16 cellular contexts compared by ENCODE assay signal in the genomic region with DNA sequence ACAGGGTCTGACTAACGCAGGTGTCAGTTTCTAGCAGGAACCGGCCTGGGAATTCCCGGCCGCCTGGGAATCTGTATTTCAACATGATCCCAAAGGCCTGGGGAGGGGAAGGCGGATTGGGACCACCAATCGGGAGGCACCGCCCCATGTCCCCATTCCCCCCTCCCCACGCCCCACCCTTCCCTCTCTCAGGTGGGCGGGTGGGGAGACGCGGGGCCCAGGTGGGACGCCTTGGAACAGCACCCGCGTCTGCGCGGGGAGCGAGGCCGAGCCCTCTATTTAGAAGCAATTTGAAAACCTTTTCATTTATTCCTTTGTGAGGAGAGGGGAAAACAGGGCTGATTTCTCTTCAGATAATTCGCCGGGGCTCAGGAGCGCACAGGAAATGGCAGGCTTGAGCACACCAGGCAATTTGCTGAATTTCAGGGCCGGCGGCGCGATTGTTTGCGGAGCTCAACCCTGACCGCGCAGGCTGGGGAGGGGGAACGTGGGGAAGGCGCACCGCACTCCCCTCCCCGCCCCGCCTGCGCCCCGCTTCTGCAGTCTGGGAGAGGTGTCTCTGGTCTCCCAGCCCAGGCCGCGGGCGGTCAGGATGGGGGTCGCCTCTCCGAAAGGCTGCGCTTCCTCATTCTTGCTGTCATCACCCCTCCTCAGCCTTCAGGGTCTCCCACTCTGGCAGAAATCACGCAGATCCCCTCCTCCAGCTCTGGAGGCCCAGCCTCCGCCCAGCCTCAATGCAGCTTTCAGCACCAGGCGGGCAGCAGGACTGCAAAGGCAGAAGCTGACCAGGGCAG.
DNase-seq lines count a peak whose midpoint lies in the region; ATAC-seq, FAIRE-seq and TF ChIP-seq lines count a peak whose summit lies in the region.
"Had no signal": no experiment of that assay in that cellular context is flagged by ENCODE, and none has a peak within 500 bp of the region (broad histone marks: within the 10 kb centered on the region; RNA-seq: fewer than 3 reads in every experiment).

No MANE protein-coding gene starts in this region.

- H3K9me3 Mint-ChIP-seq in endodermal cell (peaks cover 7% of the 10 kb centered on the region), mesothelial cell of epicardium (peaks cover 11% of the 10 kb centered on the region)
- no peaks in the 10 kb centered on the region for H3K9me3 Mint-ChIP-seq in activated CD8-positive, alpha-beta T cell treated with anti-CD3 and anti-CD28 coated beads, Interleukin-2, amount 10 ng/mL, durations not matched to agents 7 days and 5 days (ENCODE audit: insufficient read depth)
- H3K9me3 Mint-ChIP-seq: stimulated activated naive CD8-positive, alpha-beta T cell treated with anti-CD3 and anti-CD28 coated beads, Interleukin-15, Interleukin-2, amounts not matched to agents 100 ng/mL and 50 ng/mL, for 24 hours had no signal

- peaks cover 22% of the 10 kb centered on the region for H3K4me1 Mint-ChIP-seq in endodermal cell
- H3K4me1 Mint-ChIP-seq in mesothelial cell of epicardium, result no peaks in the 10 kb centered on the region
- no peaks in the 10 kb centered on the region for H3K4me1 Mint-ChIP-seq in activated CD8-positive, alpha-beta T cell treated with anti-CD3 and anti-CD28 coated beads, Interleukin-2, amount 10 ng/mL, durations not matched to agents 7 days and 5 days (ENCODE audit: low read depth)

- H3K9me3 ChIP-seq in HUES6 (ENCODE audit: control insufficient read depth, insufficient read depth, low read depth, low read length) (peaks cover 2% of the 10 kb centered on the region; the same call in 1 of the 2 replicates), endodermal cell (ENCODE audit: control insufficient read depth, low read length) (peaks cover 3% of the 10 kb centered on the region)

- H3K27ac Mint-ChIP-seq in endodermal cell (no peak overlapping the region), mesothelial cell of epicardium (no peak overlapping the region)
- no peak overlapping the region for H3K27ac Mint-ChIP-seq in activated CD8-positive, alpha-beta T cell treated with anti-CD3 and anti-CD28 coated beads, Interleukin-2, amount 10 ng/mL, durations not matched to agents 7 days and 5 days
- H3K27ac Mint-ChIP-seq: stimulated activated naive CD8-positive, alpha-beta T cell treated with anti-CD3 and anti-CD28 coated beads, Interleukin-15, Interleukin-2, amounts not matched to agents 100 ng/mL and 50 ng/mL, for 24 hours had no signal

- peaks cover 15% of the 10 kb centered on the region for H3K27me3 ChIP-seq in HUES6 (ENCODE audit: control insufficient read depth, insufficient read depth, low read length)
- peaks cover 27% of the 10 kb centered on the region for H3K27me3 ChIP-seq in endodermal cell (ENCODE audit: control insufficient read depth, insufficient read depth, low read length, poor library complexity, severe bottlenecking)

- FAIRE-seq in D721Med (lab: Jason Lieb, UNC), result no peak
- FAIRE-seq: endometrium, H54 had no signal

- TF ChIP-seq CTCF in D721Med (IDR thresholded peaks at IDR 0.05; ENCODE audit: insufficient read depth, missing control alignments) (no peak), endodermal cell (conservative IDR thresholded peaks at IDR 0.05) (no peak), mesothelial cell of epicardium (IDR thresholded peaks at IDR 0.05; ENCODE audit: unreplicated experiment) (no peak)

- no peak overlapping the region for H3K9ac ChIP-seq in HUES6 (ENCODE audit: low read length)
- no peak overlapping the region for H3K9ac ChIP-seq in endodermal cell (ENCODE audit: extremely low read depth, low read length, poor library complexity, severe bottlenecking)

- H3K4me3 Mint-ChIP-seq in endodermal cell (peak overlapping the region; percentile 46), mesothelial cell of epicardium (peak overlapping the region; percentile 43)
- no peak overlapping the region for H3K4me3 Mint-ChIP-seq in activated CD8-positive, alpha-beta T cell treated with anti-CD3 and anti-CD28 coated beads, Interleukin-2, amount 10 ng/mL, durations not matched to agents 7 days and 5 days
- H3K4me3 Mint-ChIP-seq: stimulated activated naive CD8-positive, alpha-beta T cell treated with anti-CD3 and anti-CD28 coated beads, Interleukin-15, Interleukin-2, amounts not matched to agents 100 ng/mL and 50 ng/mL, for 24 hours had no signal

- DNase-seq in D721Med (ENCODE audit: insufficient read length, low spot score) (peak; percentile 5), endodermal cell (peak; percentile 74), mesothelial cell of epicardium (ENCODE audit: low spot score in 2 of 2, unreplicated experiment in 2 of 2) (no peak), DMS153 (lab: John Stamatoyannopoulos, UW) (no peak)
- DNase-seq in activated CD8-positive, alpha-beta T cell treated with anti-CD3 and anti-CD28 coated beads, Interleukin-2, amount 10 ng/mL, durations not matched to agents 7 days and 5 days, result no peak
- DNase-seq: activated CD4-positive, CD25-positive, alpha-beta regulatory T cell; activated T-cell treated with anti-CD3 and anti-CD28 coated beads for 4 hours; caudate nucleus; foreskin keratinocyte; RPMI8226 had no signal

- H3K36me3 ChIP-seq in HUES6 (ENCODE audit: control insufficient read depth, insufficient read depth, low read length) (no peaks in the 10 kb centered on the region), endodermal cell (ENCODE audit: control insufficient read depth, insufficient read depth, low read length) (no peaks in the 10 kb centered on the region)

- 27 to 30% methylated on average over 23 to 42 of the region's 44 CpGs for WGBS in endodermal cell (ENCODE audit: insufficient coverage in 1 of 2, insufficient read length in 1 of 2), 2 experiments

- CTCF ChIA-PET in activated CD8-positive, alpha-beta T cell treated with anti-CD3 and anti-CD28 coated beads, Interleukin-2, amount 10 ng/mL, durations not matched to agents 7 days and 5 days (lab: Charles Lee), result no interaction called here

- no peaks in the 10 kb centered on the region for H3K36me3 Mint-ChIP-seq in endodermal cell (ENCODE audit: low read depth)
- H3K36me3 Mint-ChIP-seq in mesothelial cell of epicardium, result no peaks in the 10 kb centered on the region
- H3K36me3 Mint-ChIP-seq in activated CD8-positive, alpha-beta T cell treated with anti-CD3 and anti-CD28 coated beads, Interleukin-2, amount 10 ng/mL, durations not matched to agents 7 days and 5 days (ENCODE audit: low read depth), result no peaks in the 10 kb centered on the region

- ATAC-seq in GM18867 (IDR thresholded peaks at IDR 0.05; ENCODE audit: unreplicated experiment) (no peak), GM21390 (IDR thresholded peaks at IDR 0.05; ENCODE audit: unreplicated experiment) (no peak)
- ATAC-seq in activated CD8-positive, alpha-beta T cell treated with anti-CD3 and anti-CD28 coated beads, Interleukin-2, amount 10 ng/mL, durations not matched to agents 7 days and 5 days, result no peak
- ATAC-seq: foreskin keratinocyte had no signal

- H3K4me3 ChIP-seq in HUES6 (ENCODE audit: low read depth, low read length) (peak overlapping the region; percentile 65), endodermal cell (ENCODE audit: low read length) (no peak overlapping the region)

- H3K27ac ChIP-seq in HUES6 (ENCODE audit: low read depth, low read length) (no peak overlapping the region), endodermal cell (ENCODE audit: low read depth, low read length) (no peak overlapping the region)
- H3K27ac ChIP-seq: foreskin keratinocyte had no signal

- POLR2A ChIA-PET in activated CD8-positive, alpha-beta T cell treated with anti-CD3 and anti-CD28 coated beads, Interleukin-2, amount 10 ng/mL, durations not matched to agents 7 days and 5 days (lab: Charles Lee), result no interaction called here

- H3K4me1 ChIP-seq in HUES6 (ENCODE audit: control insufficient read depth, insufficient read depth, low read length) (peaks cover 7% of the 10 kb centered on the region), endodermal cell (ENCODE audit: control insufficient read depth, insufficient read depth, low read length) (no peaks in the 10 kb centered on the region)
- H3K4me1 ChIP-seq: foreskin keratinocyte had no signal

- H3K27me3 Mint-ChIP-seq in endodermal cell (ENCODE audit: insufficient read depth) (peaks cover 46% of the 10 kb centered on the region), mesothelial cell of epicardium (ENCODE audit: low read depth) (peaks cover 58% of the 10 kb centered on the region)
- H3K27me3 Mint-ChIP-seq in activated CD8-positive, alpha-beta T cell treated with anti-CD3 and anti-CD28 coated beads, Interleukin-2, amount 10 ng/mL, durations not matched to agents 7 days and 5 days (ENCODE audit: low read depth), result peaks cover 45% of the 10 kb centered on the region

Comparison
In these comparisons a context has a peak if more than half of its experiments do, and no peak if none do; other contexts are left out.
1. DNase-seq: peak in D721Med (single experiment) and endodermal cell (single experiment); none in mesothelial cell of epicardium (0 of 2), DMS153 (single experiment) and activated CD8-positive, alpha-beta T cell treated with anti-CD3 and anti-CD28 coated beads, Interleukin-2, amount 10 ng/mL, durations not matched to agents 7 days and 5 days (single experiment).